ENCODE assay signal across 32 cellular contexts in genomic region chrX:112066813-112067212, GRCh38. TPM values are rescaled to one million over a fixed set of nuclear protein-coding genes. Genes with fewer than 3 reads are reported as not detected.
DNase-seq lines count a peak whose midpoint lies in the region; ATAC-seq and TF ChIP-seq lines count a peak whose summit lies in the region.
"Had no signal": no experiment of that assay in that cellular context is flagged by ENCODE, and none has a peak within 500 bp of the region (broad histone marks: within the 10 kb centered on the region; RNA-seq: fewer than 3 reads in every experiment).

No MANE protein-coding gene starts in this region.

- H3K36me3 ChIP-seq in transverse colon = no peaks in the 10 kb centered on the region
- no peaks in the 10 kb centered on the region for H3K36me3 ChIP-seq in effector memory CD4-positive, alpha-beta T cell (ENCODE audit: control insufficient read depth, insufficient read depth, low read length)
- H3K36me3 ChIP-seq: HAP-1, left lung, neural progenitor cell, SJSA1, spleen, upper lobe of right lung had no signal

- H3K4me1 ChIP-seq in transverse colon = no peaks in the 10 kb centered on the region
- H3K4me1 ChIP-seq in effector memory CD4-positive, alpha-beta T cell (ENCODE audit: control insufficient read depth, insufficient read depth, low read length, poor library complexity, severe bottlenecking) = no peaks in the 10 kb centered on the region
- H3K4me1 ChIP-seq: HAP-1, left lung, SJSA1, spleen, upper lobe of right lung had no signal

- no peak for TF ChIP-seq POLR2A in transverse colon (IDR thresholded peaks at IDR 0.05)

- no peaks in the 10 kb centered on the region for H3K27me3 ChIP-seq in transverse colon
- no peaks in the 10 kb centered on the region for H3K27me3 ChIP-seq in effector memory CD4-positive, alpha-beta T cell (replicated peaks; ENCODE audit: control insufficient read depth, insufficient read depth, low read length, poor library complexity, severe bottlenecking)
- H3K27me3 ChIP-seq: neural progenitor cell, SJSA1, spleen, upper lobe of right lung had no signal

- ATAC-seq in HG02852 (IDR thresholded peaks at IDR 0.05; ENCODE audit: unreplicated experiment) (peak; percentile 52), HG03469 (IDR thresholded peaks at IDR 0.05; ENCODE audit: unreplicated experiment) (peak; percentile 71)
- ATAC-seq: activated T-cell treated with anti-CD3 and anti-CD28 coated beads, Interleukin-2, amount 50 U/mL, for 72 hours; left lung; right cardiac atrium; upper lobe of right lung had no signal

- no peak overlapping the region for H3K4me3 ChIP-seq in transverse colon
- no peak overlapping the region for H3K4me3 ChIP-seq in effector memory CD4-positive, alpha-beta T cell (ENCODE audit: insufficient read depth, low read depth, low read length, poor library complexity, severe bottlenecking)
- H3K4me3 ChIP-seq: HAP-1, left lung, neural progenitor cell, SJSA1, spleen, upper lobe of right lung had no signal

- DNase-seq in DMS53 (lab: John Stamatoyannopoulos, UW) = peak; percentile 42
- no peak for DNase-seq in DMS53 treated with DMSO at 0.1 percent for 48 hours (lab: John Stamatoyannopoulos, UW; ENCODE audit: unreplicated experiment)
- DNase-seq in transverse colon = no peak
- no peak for DNase-seq in stimulated activated CD4-positive, alpha-beta T cell treated with anti-CD3 and anti-CD28 coated beads, Interleukin-2, amount 100 ng/mL, for 24 hours
- DNase-seq in activated CD8-positive, alpha-beta memory T cell treated with anti-CD3 and anti-CD28 coated beads for 24 hours = no peak
- DNase-seq in effector memory CD4-positive, alpha-beta T cell = no peak
- DNase-seq: activated B cell treated with CpG ODN at 0.5 μM for 24 hours; activated naive CD4-positive, alpha-beta T cell treated with Interleukin-2 at 50 U/mL for 16 hours; activated T-cell treated with anti-CD3 and anti-CD28 coated beads, Interleukin-2, amount 50 U/mL, for 72 hours; Calu3; cerebellar nuclear complex; EL; KBM-7; left lung; mesendoderm; NCI-H69; right cardiac atrium; stimulated activated CD4-positive, alpha-beta T cell treated with anti-CD3 and anti-CD28 coated beads, Interleukin-2, amount 100 ng/mL, for 48 hours; upper lobe of right lung had no signal

- intact Hi-C loops in transverse colon (cut with DNase I; ENCODE audit: low total_unique reads) = no loop called here

- H3K9me3 ChIP-seq in transverse colon = no peaks in the 10 kb centered on the region
- no peaks in the 10 kb centered on the region for H3K9me3 ChIP-seq in effector memory CD4-positive, alpha-beta T cell (ENCODE audit: control insufficient read depth, low read length)
- H3K9me3 ChIP-seq: HAP-1, left lung, SJSA1, spleen, upper lobe of right lung had no signal

- H3K27ac ChIP-seq in transverse colon = no peak overlapping the region
- no peak overlapping the region for H3K27ac ChIP-seq in effector memory CD4-positive, alpha-beta T cell (ENCODE audit: insufficient read depth, low read length, poor library complexity, severe bottlenecking)
- H3K27ac ChIP-seq: 22Rv1, C4-2B, left lung, neural progenitor cell, SJSA1, spleen, upper lobe of right lung had no signal

- in situ Hi-C loops in transverse colon (cut with MboI; ENCODE audit: low pct_ligation_motif_present in 1 of 4, low pct_unique_long_range_greater_than_20kb in 1 of 4, low sequenced_read_pairs in 3 of 4) = no loop called here

- WGBS in transverse colon (ENCODE audit: low coverage in 1 of 2), 2 donors = 52% methylated on average over 3 of the region's 3 CpGs; no CpG with 5 or more reads in 1 of the 2 donors

- TF ChIP-seq EP300 in transverse colon (IDR thresholded peaks at IDR 0.05; ENCODE audit: low read depth) = no peak

- no peak for TF ChIP-seq CTCF in transverse colon (IDR thresholded peaks at IDR 0.05)

RNA-seq across cellular contexts. Expression of gene TRPC5, which starts 15.8 kb away (rescaled TPM):
- not detected for total RNA-seq in transverse colon
- total RNA-seq: activated B cell treated with CpG ODN at 0.5 μM for 24 hours; activated T-cell treated with anti-CD3 and anti-CD28 coated beads, Interleukin-2, amount 50 U/mL, for 72 hours; Calu3; dermis microvascular lymphatic vessel endothelial cell; glomerular endothelial cell; HT1080; left lung; MCF 10A; RPMI7951; SJSA1; spleen; upper lobe of right lung had no signal

RNA-seq across cellular contexts. Expression of gene RTL4, which starts 16.0 kb away (rescaled TPM):
- not detected for total RNA-seq in transverse colon
- total RNA-seq: activated B cell treated with CpG ODN at 0.5 μM for 24 hours; activated T-cell treated with anti-CD3 and anti-CD28 coated beads, Interleukin-2, amount 50 U/mL, for 72 hours; Calu3; dermis microvascular lymphatic vessel endothelial cell; glomerular endothelial cell; HT1080; left lung; MCF 10A; right cardiac atrium; RPMI7951; SJSA1; spleen; upper lobe of right lung had no signal
